ENCODE assay signal across 1 cellular context in genomic region chr2:27093430-27094352, GRCh38.
TF ChIP-seq lines count a peak whose summit lies in the region.

No MANE protein-coding gene starts in this region.

TF ChIP-seq in HepG2, 621 proteins besides CTCF, POLR2A, EP300 and RAD21 (continued from another document and continues in another):
- TF ChIP-seq ZNF280D (CRISPR knock-in tag; IDR thresholded peaks at IDR 0.05) (peak; percentile 60; the same call in 1 of the 2 replicates), HNRNPH1 (optimal IDR thresholded peaks at IDR 0.05; ENCODE audit: low read depth, low read length) (no peak), NFYC (CRISPR knock-in tag; IDR thresholded peaks at IDR 0.05) (no peak), IRF1 (CRISPR knock-in tag; IDR thresholded peaks at IDR 0.05; ENCODE audit: low read depth) (no peak), SMAD3 (CRISPR knock-in tag; IDR thresholded peaks at IDR 0.05) (no peak), ZNF614 (CRISPR knock-in tag; IDR thresholded peaks at IDR 0.05; ENCODE audit: borderline replicate concordance) (peak; percentile 77; the same call in 1 of the 2 replicates), ZNF234 (CRISPR knock-in tag; conservative IDR thresholded peaks at IDR 0.05) (no peak), ZNF780A (CRISPR knock-in tag; IDR thresholded peaks at IDR 0.05) (0 out of 2 replicates have a peak, but pooled peaks have one; percentile 28), ZNF567 (CRISPR knock-in tag; IDR thresholded peaks at IDR 0.05; ENCODE audit: borderline replicate concordance) (no peak; the same call in 1 of the 2 replicates), ZNF773 (CRISPR knock-in tag; IDR thresholded peaks at IDR 0.05; ENCODE audit: borderline replicate concordance) (no peak), THAP11 (CRISPR knock-in tag; IDR thresholded peaks at IDR 0.05) (peak; percentile 86), ZNF687 (CRISPR knock-in tag; IDR thresholded peaks at IDR 0.05) (peak; percentile 29; the same call in 1 of the 2 replicates), PAF1 (CRISPR knock-in tag; IDR thresholded peaks at IDR 0.05) (peak; percentile 29; the same call in 1 of the 2 replicates), ZNF451 (CRISPR knock-in tag; IDR thresholded peaks at IDR 0.05) (no peak), ZNF274 (CRISPR knock-in tag; IDR thresholded peaks at IDR 0.05) (peak; percentile 93), XBP1 (CRISPR knock-in tag; IDR thresholded peaks at IDR 0.05) (no peak), ZBTB1 (CRISPR knock-in tag; IDR thresholded peaks at IDR 0.05; ENCODE audit: borderline replicate concordance) (no peak), ZNF354B (CRISPR knock-in tag; IDR thresholded peaks at IDR 0.05) (no peak), ZBTB21 (CRISPR knock-in tag; IDR thresholded peaks at IDR 0.05) (no peak), BHLHE40 (IDR thresholded peaks at IDR 0.05; ENCODE audit: low read length) (no peak), CREM (IDR thresholded peaks at IDR 0.05) (peak; percentile 62; the same call in 1 of the 2 replicates), CREM (CRISPR knock-in tag; IDR thresholded peaks at IDR 0.05) (no peak), JUND (CRISPR knock-in tag; IDR thresholded peaks at IDR 0.05) (no peak), ZBTB20 (CRISPR knock-in tag; IDR thresholded peaks at IDR 0.05; ENCODE audit: borderline replicate concordance, low read depth) (peak; percentile 76), TRAFD1 (CRISPR knock-in tag; IDR thresholded peaks at IDR 0.05; ENCODE audit: borderline replicate concordance) (no peak), KAT7 (CRISPR knock-in tag; IDR thresholded peaks at IDR 0.05; ENCODE audit: borderline replicate concordance) (peak; percentile 76; the same call in 1 of the 2 replicates), RNF2 (conservative IDR thresholded peaks at IDR 0.05; ENCODE audit: low read depth) (no peak), RXRA (CRISPR knock-in tag; IDR thresholded peaks at IDR 0.05) (peak; percentile 74; the same call in 1 of the 2 replicates), ZBTB38 (CRISPR knock-in tag; IDR thresholded peaks at IDR 0.05) (no peak; the same call in 1 of the 2 replicates), CAMTA2 (CRISPR knock-in tag; IDR thresholded peaks at IDR 0.05; ENCODE audit: borderline replicate concordance) (no peak), GMEB1 (CRISPR knock-in tag; IDR thresholded peaks at IDR 0.05; ENCODE audit: borderline replicate concordance) (no peak), PTBP1 (IDR thresholded peaks at IDR 0.05; ENCODE audit: low read depth, low read length, poor library complexity, severe bottlenecking) (peak; percentile 57), ZNF563 (CRISPR knock-in tag; IDR thresholded peaks at IDR 0.05) (no peak; the same call in 1 of the 2 replicates), MXD3 (CRISPR knock-in tag; IDR thresholded peaks at IDR 0.05) (no peak), RFXAP (CRISPR knock-in tag; IDR thresholded peaks at IDR 0.05; ENCODE audit: borderline replicate concordance) (no peak), SIN3B (IDR thresholded peaks at IDR 0.05; ENCODE audit: low read length) (no peak), MTF1 (CRISPR knock-in tag; IDR thresholded peaks at IDR 0.05) (no peak), MAF1 (CRISPR knock-in tag; IDR thresholded peaks at IDR 0.05; ENCODE audit: borderline replicate concordance) (no peak), SETDB1 (CRISPR knock-in tag; IDR thresholded peaks at IDR 0.05; ENCODE audit: borderline replicate concordance) (no peak), CC2D1A (CRISPR knock-in tag; IDR thresholded peaks at IDR 0.05) (no peak), PBX3 (CRISPR knock-in tag; IDR thresholded peaks at IDR 0.05; ENCODE audit: borderline replicate concordance) (no peak), BRCA1 (CRISPR knock-in tag; IDR thresholded peaks at IDR 0.05) (no peak; the same call in 1 of the 2 replicates), ZNF496 (CRISPR knock-in tag; IDR thresholded peaks at IDR 0.05; ENCODE audit: insufficient replicate concordance) (no peak), PHF8 (CRISPR knock-in tag; IDR thresholded peaks at IDR 0.05) (peak; percentile 55), ZNF343 (CRISPR knock-in tag; IDR thresholded peaks at IDR 0.05) (peak; percentile 71; the same call in 1 of the 2 replicates), E2F2 (CRISPR knock-in tag; IDR thresholded peaks at IDR 0.05; ENCODE audit: borderline replicate concordance) (no peak), HOXD1 (CRISPR knock-in tag; IDR thresholded peaks at IDR 0.05) (no peak; the same call in 1 of the 2 replicates), ZNF331 (CRISPR knock-in tag; IDR thresholded peaks at IDR 0.05) (peak; percentile 93), ZNF564 (CRISPR knock-in tag; IDR thresholded peaks at IDR 0.05) (no peak), HNRNPLL (IDR thresholded peaks at IDR 0.05; ENCODE audit: low read depth, low read length, poor library complexity, severe bottlenecking) (no peak), IRF9 (CRISPR knock-in tag; IDR thresholded peaks at IDR 0.05; ENCODE audit: borderline replicate concordance) (no peak), MTERF4 (CRISPR knock-in tag; IDR thresholded peaks at IDR 0.05) (peak; percentile 26; the same call in 1 of the 2 replicates), MYC (CRISPR knock-in tag; IDR thresholded peaks at IDR 0.05; ENCODE audit: borderline replicate concordance) (0 out of 2 replicates have a peak, but pooled peaks have one; percentile 79), PRPF4 (IDR thresholded peaks at IDR 0.05; ENCODE audit: low read depth, low read length, poor library complexity, severe bottlenecking) (no peak)
